In the genomic region with DNA sequence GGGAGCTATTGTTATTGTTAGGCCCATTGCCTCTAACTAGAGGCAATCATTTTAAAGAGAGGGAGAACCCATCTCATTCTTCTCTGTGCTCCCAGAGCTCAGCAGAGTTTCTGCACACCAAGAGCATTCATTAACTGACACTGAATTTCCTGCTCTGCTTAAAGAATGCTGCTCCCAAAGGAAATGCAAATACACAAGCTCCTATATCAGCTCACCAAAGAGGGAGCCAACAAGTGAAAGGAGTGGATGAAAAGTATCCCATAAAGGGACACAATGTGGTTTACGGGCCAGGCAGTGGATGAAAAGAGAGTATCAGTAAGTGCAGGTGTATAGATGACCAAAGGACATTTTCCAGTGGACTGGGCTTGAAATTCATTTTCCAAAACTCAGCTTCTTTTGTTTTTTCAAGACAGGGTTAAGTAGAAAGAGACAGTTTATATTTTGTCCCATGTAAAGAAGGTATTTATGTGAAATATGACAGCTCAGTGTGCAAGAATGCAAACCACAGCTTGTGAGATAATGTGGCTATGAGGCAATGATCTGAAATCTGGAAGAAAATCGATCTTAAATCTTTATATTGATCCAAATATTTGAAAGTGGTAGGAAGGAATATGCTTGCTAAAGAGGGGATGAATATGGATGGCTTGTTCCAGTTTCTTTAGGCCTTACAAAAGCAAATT, we compare ENCODE assay signal across 11 cellular contexts.
A peak's percentile ranks its signal among the peaks of the same experiment; 100 is the strongest.
DNase-seq lines count a peak whose midpoint lies in the region; ATAC-seq and TF ChIP-seq lines count a peak whose summit lies in the region.
"Had no signal": no experiment of that assay in that cellular context is flagged by ENCODE, and none has a peak within 500 bp of the region (broad histone marks: within the 10 kb centered on the region; RNA-seq: fewer than 3 reads in every experiment).

No MANE protein-coding gene starts in this region.

- no peak for TF ChIP-seq CTCF in fibroblast of the aortic adventitia (IDR thresholded peaks at IDR 0.05; ENCODE audit: insufficient read depth, low read length)

- no peaks in the 10 kb centered on the region for H3K9me3 ChIP-seq in skeletal muscle satellite cell (replicated peaks; ENCODE audit: low read length)

- H3K27me3 ChIP-seq in skeletal muscle satellite cell (ENCODE audit: control insufficient read depth, insufficient read depth, low read length) = no peaks in the 10 kb centered on the region

- DNase-seq in HCEC 1CT = peak; percentile 66
- DNase-seq in SW480 (ENCODE audit: low spot score) = peak; percentile 64
- DNase-seq in fibroblast of the aortic adventitia (ENCODE audit: low read depth) = peak; percentile 83
- DNase-seq in epidermal melanocyte (ENCODE audit: insufficient read length, low spot score) = no peak
- no peak for DNase-seq in ureter (ENCODE audit: low spot score)
- DNase-seq: activated CD4-positive, alpha-beta T cell treated with anti-CD3 and anti-CD28 coated beads for 36 hours; activated T-cell treated with anti-CD3 and anti-CD28 coated beads, Interleukin-2, amount 50 U/mL, for 24 hours; amniotic stem cell; CD8-positive, alpha-beta T cell had no signal

- no peak for ATAC-seq in GM21717 (IDR thresholded peaks at IDR 0.05; ENCODE audit: unreplicated experiment)
- ATAC-seq: activated CD4-positive, alpha-beta T cell treated with anti-CD3 and anti-CD28 coated beads for 36 hours; CD8-positive, alpha-beta T cell had no signal

- H3K36me3 ChIP-seq in skeletal muscle satellite cell (ENCODE audit: insufficient read depth, low read length) = no peaks in the 10 kb centered on the region

- peak overlapping the region; percentile 42 for H3K4me2 ChIP-seq in skeletal muscle satellite cell (ENCODE audit: low read length)

- H3K9ac ChIP-seq in skeletal muscle satellite cell (ENCODE audit: low read depth, low read length) = no peak overlapping the region

- H3K4me3 ChIP-seq in fibroblast of the aortic adventitia (ENCODE audit: low read depth, low read length) (no peak overlapping the region), skeletal muscle satellite cell (ENCODE audit: low read length) (no peak overlapping the region)

- H3K4me1 ChIP-seq in skeletal muscle satellite cell (ENCODE audit: control insufficient read depth, insufficient read depth, low read length) = peaks cover 22% of the 10 kb centered on the region

Comparison
In these comparisons a context has a peak if more than half of its experiments do, and no peak if none do; other contexts are left out.
1. DNase-seq: peak in HCEC 1CT (single experiment), SW480 (single experiment) and fibroblast of the aortic adventitia (single experiment); none in epidermal melanocyte (single experiment) and ureter (single experiment).